ENCODE assay signal across 8 cellular contexts in the genomic region with DNA sequence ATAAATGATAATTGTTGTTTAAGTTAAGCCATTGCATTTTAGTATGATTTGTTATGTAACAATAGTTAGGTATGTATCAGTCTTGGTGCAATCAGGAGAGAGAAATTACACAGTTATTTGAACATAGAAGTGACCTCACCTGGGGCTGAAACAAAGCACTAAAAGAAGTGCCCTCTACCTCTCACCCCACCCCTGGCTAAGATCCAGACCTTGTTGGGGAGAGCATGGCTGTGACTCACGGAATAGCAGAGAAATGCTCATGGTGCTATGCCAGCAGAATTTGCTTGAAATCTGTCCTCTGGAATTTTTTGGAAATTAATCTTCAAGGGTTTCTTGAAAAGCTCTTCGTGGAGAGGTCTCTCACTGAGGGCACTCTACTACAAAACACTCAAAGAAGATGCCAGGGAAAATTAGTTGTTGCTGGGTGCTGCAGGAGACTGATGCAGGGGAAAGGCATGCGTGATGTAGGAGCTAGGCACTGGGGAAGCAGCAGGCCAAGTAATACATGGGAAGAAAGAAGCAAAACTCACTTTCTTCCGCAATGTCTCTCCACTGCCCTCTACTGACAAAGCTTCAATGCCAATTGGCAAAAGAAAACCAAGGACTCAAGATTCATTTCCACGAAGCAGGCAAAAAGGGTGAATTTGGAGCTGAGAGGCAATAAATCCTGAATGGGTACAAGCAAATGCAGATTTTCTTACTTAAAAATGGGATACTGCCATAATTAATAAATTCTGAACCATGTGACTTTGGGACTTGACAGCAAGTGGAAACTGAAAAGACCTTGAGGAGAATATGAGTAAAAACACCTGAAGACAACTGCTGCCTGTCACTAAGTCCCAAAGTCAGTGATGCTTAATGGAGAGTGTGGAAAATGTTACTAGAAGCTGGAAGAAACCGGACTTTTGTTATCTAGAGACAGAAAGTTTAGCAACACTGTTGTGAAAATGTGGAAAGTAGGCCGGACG.
DNase-seq lines count a peak whose midpoint lies in the region; ATAC-seq and TF ChIP-seq lines count a peak whose summit lies in the region.

No MANE protein-coding gene starts in this region.

- H4K91ac ChIP-seq in trophoblast cell (ENCODE audit: low read depth, low read length) = no peak overlapping the region

- 38 to 46% (median 41%) methylated on average over 8 of the region's 8 CpGs for WGBS in heart left ventricle, 4 donors
- WGBS in trophoblast cell (ENCODE audit: extremely low coverage, insufficient coverage, insufficient read length) = no CpG with 5 or more reads among the region's 8 CpGs

- no peaks in the 10 kb centered on the region for H3K9me3 ChIP-seq in heart left ventricle
- H3K9me3 ChIP-seq in trophoblast cell (ENCODE audit: insufficient read depth, low read depth, low read length) = no peaks in the 10 kb centered on the region

- H2AFZ ChIP-seq in trophoblast cell (ENCODE audit: insufficient read depth, low read length, poor library complexity) = no peak overlapping the region

- TF ChIP-seq POLR2A in heart left ventricle (IDR thresholded peaks at IDR 0.05) = no peak

- H3K4me2 ChIP-seq in trophoblast cell (ENCODE audit: low read length) = no peak overlapping the region

- no peak overlapping the region for H3K18ac ChIP-seq in trophoblast cell (ENCODE audit: low read length)

- H2BK12ac ChIP-seq in trophoblast cell (ENCODE audit: low read length) = no peak overlapping the region

- no peak overlapping the region for H2AK5ac ChIP-seq in trophoblast cell (ENCODE audit: low read length)

- H3K27me3 ChIP-seq in heart left ventricle (peaks cover 10 to 73% (median 21%) of the 10 kb centered on the region in 9 donors), trophoblast cell (ENCODE audit: insufficient read depth, low read length) (no peaks in the 10 kb centered on the region)

- no peak for ATAC-seq in heart left ventricle
- no peak for ATAC-seq in Right ventricle myocardium superior (ENCODE audit: poor library complexity)
- no peak for ATAC-seq in GM21528 (IDR thresholded peaks at IDR 0.05; ENCODE audit: low FRiP score, unreplicated experiment)
- no peak for ATAC-seq in GM18498 (IDR thresholded peaks at IDR 0.05; ENCODE audit: unreplicated experiment)

- peaks cover 4% of the 10 kb centered on the region for H3K79me1 ChIP-seq in trophoblast cell (ENCODE audit: low read length)

- no peak overlapping the region for H2BK120ac ChIP-seq in trophoblast cell (ENCODE audit: insufficient read depth, low read length, poor library complexity)

- H2BK5ac ChIP-seq in trophoblast cell (ENCODE audit: low read depth, low read length, poor library complexity) = no peak overlapping the region

- no peak overlapping the region for H3K23ac ChIP-seq in trophoblast cell (ENCODE audit: low read length)

- no peak overlapping the region for H3K9ac ChIP-seq in trophoblast cell (ENCODE audit: low read length)

- H3K4me3 ChIP-seq in heart left ventricle = no peak overlapping the region
- no peak overlapping the region for H3K4me3 ChIP-seq in choroid plexus epithelial cell (ENCODE audit: low read depth, low read length)
- no peak overlapping the region for H3K4me3 ChIP-seq in trophoblast cell (ENCODE audit: low read depth, low read length)

- DNase-seq in heart left ventricle (no peak), Right ventricle myocardium superior (no peak), NCI-H226 (peak; percentile 79), choroid plexus epithelial cell (ENCODE audit: low read depth) (peak; percentile 87), trophoblast cell (peak; percentile 80 to 93), ureter (ENCODE audit: low spot score) (no peak)

- no peak overlapping the region for H3K4ac ChIP-seq in trophoblast cell (ENCODE audit: low read depth, low read length)

- H3K27ac ChIP-seq in heart left ventricle = no peak overlapping the region
- H3K27ac ChIP-seq in trophoblast cell (ENCODE audit: low read depth, low read length) = no peak overlapping the region

- H3K14ac ChIP-seq in trophoblast cell (ENCODE audit: low read length) = no peak overlapping the region

- H4K8ac ChIP-seq in trophoblast cell (ENCODE audit: low read depth, low read length) = no peak overlapping the region

- H4K12ac ChIP-seq in trophoblast cell (ENCODE audit: low read depth, low read length) = no peak overlapping the region

- H3K36me3 ChIP-seq in heart left ventricle = no peaks in the 10 kb centered on the region
- no peaks in the 10 kb centered on the region for H3K36me3 ChIP-seq in trophoblast cell (ENCODE audit: control insufficient read depth in 1 of 2, insufficient read depth in 2 of 2, low read length in 2 of 2)

- H3K79me2 ChIP-seq in trophoblast cell (ENCODE audit: control insufficient read depth, insufficient read depth, low read length, poor library complexity) = no peaks in the 10 kb centered on the region

- intact Hi-C loops in heart left ventricle (cut with DNase I) (no loop called here), Right ventricle myocardium superior (cut with DNase I) (no loop called here)

- TF ChIP-seq CTCF in heart left ventricle (IDR thresholded peaks at IDR 0.05) = peak in 9 of 12 donors; percentile 4 to 40 (median 33)
- peak; percentile 91 for TF ChIP-seq CTCF in choroid plexus epithelial cell (conservative IDR thresholded peaks at IDR 0.05; ENCODE audit: low read depth, low read length)

- H3K4me1 ChIP-seq in heart left ventricle = peaks cover 0 to 3% (median 0%) of the 10 kb centered on the region in 12 donors
- peaks cover 2 to 4% of the 10 kb centered on the region in 2 experiments for H3K4me1 ChIP-seq in trophoblast cell (ENCODE audit: control insufficient read depth in 1 of 2, insufficient read depth in 2 of 2, low read length in 2 of 2)

Comparison
In these comparisons a context has a peak if more than half of its experiments do, and no peak if none do; other contexts are left out.
1. DNase-seq: peak in NCI-H226 (single experiment), choroid plexus epithelial cell (single experiment) and trophoblast cell (2 of 2); none in heart left ventricle (0 of 5), Right ventricle myocardium superior (single experiment) and ureter (single experiment).